In genomic region chr13:110390572-110390971, GRCh38 we compare ENCODE assay signal across 13 cellular contexts.
DNase-seq lines count a peak whose midpoint lies in the region; ATAC-seq and TF ChIP-seq lines count a peak whose summit lies in the region.
"Had no signal": no experiment of that assay in that cellular context is flagged by ENCODE, and none has a peak within 500 bp of the region (broad histone marks: within the 10 kb centered on the region; RNA-seq: fewer than 3 reads in every experiment).

No MANE protein-coding gene starts in this region.

- H3K27me3 ChIP-seq in HUES64 (ENCODE audit: insufficient read depth, low read length), result no peaks in the 10 kb centered on the region
- H3K27me3 ChIP-seq in mucosa of rectum (ENCODE audit: control insufficient read depth in 2 of 2, insufficient read depth in 2 of 2, low read length in 2 of 2), result peaks cover 0 to 4% of the 10 kb centered on the region in 2 donors
- H3K27me3 ChIP-seq in tibial artery, result no peaks in the 10 kb centered on the region
- no peaks in the 10 kb centered on the region for H3K27me3 ChIP-seq in dorsolateral prefrontal cortex

- H3K4me1 ChIP-seq in HUES64 (ENCODE audit: insufficient read depth, low read length), result peaks cover 25% of the 10 kb centered on the region
- peaks cover 4 to 9% of the 10 kb centered on the region in 2 donors for H3K4me1 ChIP-seq in mucosa of rectum (ENCODE audit: control insufficient read depth in 2 of 2, insufficient read depth in 2 of 2, low read length in 2 of 2)
- H3K4me1 ChIP-seq in tibial artery, result peaks cover 0 to 90% (median 57%) of the 10 kb centered on the region in 4 donors

- no peak for ATAC-seq in GM21529 (IDR thresholded peaks at IDR 0.05; ENCODE audit: unreplicated experiment)
- ATAC-seq: stimulated activated naive B cell treated with anti-CD40 and anti-IgM and Interleukin-4, amounts not matched to agents 10 μg/mL and 1 μg/mL and 100 μg/mL, for 72 hours had no signal

- no peak overlapping the region for H3K9ac ChIP-seq in HUES64 (ENCODE audit: low read depth, low read length)
- H3K9ac ChIP-seq in mucosa of rectum (ENCODE audit: low read depth in 1 of 2, low read length in 2 of 2), result no peak overlapping the region

- H3K27ac ChIP-seq in HUES64 (ENCODE audit: low read depth, low read length) (peak overlapping the region; percentile 40; the same call in 1 of the 2 replicates), mucosa of rectum (ENCODE audit: low read depth in 2 of 2, low read length in 2 of 2) (peak overlapping the region; percentile 14 to 54), tibial artery (peak overlapping the region; percentile 86 to 89), dorsolateral prefrontal cortex (peak overlapping the region in 9 of 59 donors; percentile 4 to 58 (median 26))

- DNase-seq in choroid plexus epithelial cell (ENCODE audit: low read depth), result peak; percentile 90
- no peak for DNase-seq in tibial artery
- DNase-seq in NCI-H1105 treated with DMSO at 0.1 percent for 48 hours (lab: John Stamatoyannopoulos, UW), result no peak
- DNase-seq in dorsolateral prefrontal cortex, result no peak
- DNase-seq: amygdala; DMS 273 treated with DMSO at 0.1 percent for 48 hours; foreskin melanocyte; mesendoderm; NCI-H187 treated with DMSO at 0.1 percent for 48 hours; stimulated activated naive B cell treated with anti-CD40 and anti-IgM and Interleukin-4, amounts not matched to agents 10 μg/mL and 1 μg/mL and 100 μg/mL, for 72 hours had no signal

- intact Hi-C loops in tibial artery (cut with DNase I; ENCODE audit: low total_unique reads) (no loop called here), dorsolateral prefrontal cortex (cut with DNase I) (no loop called here)

- 85% methylated on average over 5 of the region's 5 CpGs for WGBS in HUES64

- H3K9me3 ChIP-seq in HUES64 (ENCODE audit: insufficient read depth, low read depth, low read length) (0 out of 2 replicates have a peak, but pooled peaks cover 2% of the 10 kb centered on the region), mucosa of rectum (ENCODE audit: control insufficient read depth in 2 of 2, low read length in 2 of 2) (no peaks in the 10 kb centered on the region), tibial artery (no peaks in the 10 kb centered on the region)

- TF ChIP-seq CTCF in choroid plexus epithelial cell (conservative IDR thresholded peaks at IDR 0.05; ENCODE audit: low read depth, low read length), result no peak
- no peak for TF ChIP-seq CTCF in tibial artery (IDR thresholded peaks at IDR 0.05)
- no peak for TF ChIP-seq CTCF in dorsolateral prefrontal cortex (IDR thresholded peaks at IDR 0.05 in 54 of 56, conservative IDR thresholded peaks at IDR 0.05 in 2 of 56; ENCODE audit: low read depth in 1 of 56, partially characterized antibody in 56 of 56)

- peaks cover 7% of the 10 kb centered on the region; the same call in 1 of the 2 replicates for H3K36me3 ChIP-seq in HUES64 (ENCODE audit: insufficient read depth, low read length)
- no peaks in the 10 kb centered on the region for H3K36me3 ChIP-seq in mucosa of rectum (ENCODE audit: control insufficient read depth in 2 of 2, insufficient read depth in 2 of 2, low read length in 2 of 2)
- H3K36me3 ChIP-seq in tibial artery, result no peaks in the 10 kb centered on the region

- H3K4me3 ChIP-seq in HUES64 (ENCODE audit: low read length) (no peak overlapping the region), choroid plexus epithelial cell (ENCODE audit: low read depth, low read length) (no peak overlapping the region), mucosa of rectum (ENCODE audit: low read length in 2 of 2) (no peak overlapping the region), tibial artery (no peak overlapping the region), dorsolateral prefrontal cortex (no peak overlapping the region)
